23 cellular contexts compared by ENCODE assay signal in the genomic region with DNA sequence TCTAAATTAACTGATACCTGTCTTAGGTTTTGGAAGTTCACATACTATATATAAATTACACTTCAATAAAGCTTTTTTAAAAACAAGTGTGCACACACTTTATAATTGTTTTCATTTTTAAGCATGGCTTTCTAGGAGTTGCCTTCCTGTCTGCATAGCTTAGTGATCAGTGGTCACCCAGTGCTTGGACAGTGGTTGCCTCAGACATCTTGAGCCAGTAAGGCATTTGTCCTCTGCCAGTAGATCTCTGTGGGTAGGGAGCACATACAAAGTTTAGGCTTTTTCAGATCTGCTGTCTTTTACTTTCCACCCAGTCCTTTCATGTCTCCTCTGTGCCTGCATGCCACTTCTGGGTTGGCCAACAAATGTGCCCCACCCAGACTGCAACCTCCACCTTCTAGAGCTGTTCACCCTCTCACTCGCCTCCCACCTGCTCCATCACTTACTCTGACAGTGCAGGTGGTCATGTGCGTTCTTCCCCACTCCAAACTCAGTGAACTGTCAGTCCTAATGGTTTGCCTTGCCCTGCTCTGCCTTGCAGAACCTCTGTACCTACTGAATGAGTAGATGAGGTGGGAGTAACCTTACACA. TPM values are rescaled to one million over a fixed set of nuclear protein-coding genes. Genes with fewer than 3 reads are reported as not detected.
DNase-seq lines count a peak whose midpoint lies in the region; ATAC-seq and TF ChIP-seq lines count a peak whose summit lies in the region.
"Had no signal": no experiment of that assay in that cellular context is flagged by ENCODE, and none has a peak within 500 bp of the region (broad histone marks: within the 10 kb centered on the region; RNA-seq: fewer than 3 reads in every experiment).

No MANE protein-coding gene starts in this region.

- peaks cover 43% of the 10 kb centered on the region for H3K4me1 Mint-ChIP-seq in HFFc6 (ENCODE audit: low read depth)
- H3K4me1 Mint-ChIP-seq in activated T-cell treated with anti-CD3 and anti-CD28 coated beads, Interleukin-2, amount 50 U/mL, for 72 hours (ENCODE audit: low read depth): peaks cover 5% of the 10 kb centered on the region
- peaks cover 0 to 2% of the 10 kb centered on the region in 2 donors for H3K4me1 Mint-ChIP-seq in effector memory CD8-positive, alpha-beta T cell (ENCODE audit: low read depth in 2 of 2)

- peaks cover 11% of the 10 kb centered on the region for H3K36me3 ChIP-seq in osteoblast (ENCODE audit: insufficient read depth, low read length)
- H3K36me3 ChIP-seq: cardiac muscle cell, HAP-1, lower lobe of right lung, right atrium auricular region, transverse colon had no signal

- peaks cover 4% of the 10 kb centered on the region for H3K9me3 Mint-ChIP-seq in HFFc6
- peaks cover 0 to 1% of the 10 kb centered on the region in 2 donors for H3K9me3 Mint-ChIP-seq in activated T-cell treated with anti-CD3 and anti-CD28 coated beads, Interleukin-2, amount 50 U/mL, for 72 hours
- H3K9me3 Mint-ChIP-seq in effector memory CD8-positive, alpha-beta T cell: no peaks in the 10 kb centered on the region
- H3K9me3 Mint-ChIP-seq: dendritic cell treated with granulocyte-macrophage colony-stimulating factor and Interleukin-4, amounts not matched to agents 40 ng/mL and 50 ng/mL, for 4 days had no signal

- DNase-seq in AG08396 (ENCODE audit: low spot score) (peak; percentile 27), HFFc6 (peak; percentile 5), kidney tubule cell (ENCODE audit: low spot score) (peak; percentile 16), osteoblast (ENCODE audit: insufficient read length, low spot score, missing footprints) (peak; percentile 73), GM19238 (ENCODE audit: insufficient read length, low spot score) (no peak), HUDEP-2 (lab: John Stamatoyannopoulos, UW; ENCODE audit: unreplicated experiment in 76 of 76) (no peak)
- no peak for DNase-seq in activated T-cell treated with anti-CD3 and anti-CD28 coated beads, Interleukin-2, amount 50 U/mL, for 72 hours
- no peak for DNase-seq in effector memory CD8-positive, alpha-beta T cell
- DNase-seq: activated CD8-positive, alpha-beta T cell treated with anti-CD3 and anti-CD28 coated beads, Interleukin-2, amount 10 ng/mL, durations not matched to agents 7 days and 5 days; activated naive CD4-positive, alpha-beta T cell; amygdala; C1 segment of cervical spinal cord; heart left ventricle; lower lobe of right lung; NCI-H748 treated with DMSO at 0.1 percent for 48 hours; stomach; transverse colon had no signal

- no peak overlapping the region for H3K4me3 Mint-ChIP-seq in HFFc6
- H3K4me3 Mint-ChIP-seq in activated T-cell treated with anti-CD3 and anti-CD28 coated beads, Interleukin-2, amount 50 U/mL, for 72 hours: no peak overlapping the region
- H3K4me3 Mint-ChIP-seq in effector memory CD8-positive, alpha-beta T cell: no peak overlapping the region
- H3K4me3 Mint-ChIP-seq: activated CD8-positive, alpha-beta T cell treated with anti-CD3 and anti-CD28 coated beads, Interleukin-2, amount 10 ng/mL, durations not matched to agents 7 days and 5 days; dendritic cell treated with granulocyte-macrophage colony-stimulating factor and Interleukin-4, amounts not matched to agents 40 ng/mL and 50 ng/mL, for 4 days had no signal

- H3K4me1 ChIP-seq in osteoblast (ENCODE audit: insufficient read depth, low read length): peaks cover 10% of the 10 kb centered on the region
- H3K4me1 ChIP-seq: HAP-1, right atrium auricular region had no signal

- no peak overlapping the region for H3K4me3 ChIP-seq in osteoblast (ENCODE audit: insufficient read depth, low read length)
- H3K4me3 ChIP-seq: cardiac muscle cell, HAP-1, heart left ventricle, lower lobe of right lung, right atrium auricular region, stomach, transverse colon had no signal

- H2AFZ ChIP-seq in osteoblast (ENCODE audit: low read length): no peak overlapping the region

- H4K20me1 ChIP-seq in osteoblast (ENCODE audit: insufficient read depth, low read length): peaks cover 44% of the 10 kb centered on the region

- H3K27me3 Mint-ChIP-seq in HFFc6 (ENCODE audit: insufficient read depth): no peaks in the 10 kb centered on the region
- H3K27me3 Mint-ChIP-seq in activated T-cell treated with anti-CD3 and anti-CD28 coated beads, Interleukin-2, amount 50 U/mL, for 72 hours (ENCODE audit: low read depth): no peaks in the 10 kb centered on the region
- peaks cover 8 to 9% of the 10 kb centered on the region in 2 donors for H3K27me3 Mint-ChIP-seq in effector memory CD8-positive, alpha-beta T cell
- H3K27me3 Mint-ChIP-seq: dendritic cell treated with granulocyte-macrophage colony-stimulating factor and Interleukin-4, amounts not matched to agents 40 ng/mL and 50 ng/mL, for 4 days had no signal

- ATAC-seq in activated T-cell treated with anti-CD3 and anti-CD28 coated beads, Interleukin-2, amount 50 U/mL, for 72 hours (replicated peaks in 1 of 2): no peak
- ATAC-seq in effector memory CD8-positive, alpha-beta T cell (replicated peaks): no peak
- ATAC-seq: activated CD8-positive, alpha-beta T cell treated with anti-CD3 and anti-CD28 coated beads, Interleukin-2, amount 10 ng/mL, durations not matched to agents 7 days and 5 days; heart left ventricle; lower lobe of right lung had no signal

- peaks cover 80% of the 10 kb centered on the region for H3K79me2 ChIP-seq in osteoblast (ENCODE audit: insufficient read depth, low read length)

- no peaks in the 10 kb centered on the region for H3K9me3 ChIP-seq in osteoblast (ENCODE audit: low read depth, low read length)
- H3K9me3 ChIP-seq: right atrium auricular region, transverse colon had no signal

- H3K27me3 ChIP-seq in osteoblast (ENCODE audit: insufficient read depth, low read length): no peaks in the 10 kb centered on the region
- H3K27me3 ChIP-seq: cardiac muscle cell, heart left ventricle, right atrium auricular region, stomach, transverse colon had no signal

- peaks cover 31% of the 10 kb centered on the region for H3K36me3 Mint-ChIP-seq in HFFc6 (ENCODE audit: low read depth)
- H3K36me3 Mint-ChIP-seq in activated T-cell treated with anti-CD3 and anti-CD28 coated beads, Interleukin-2, amount 50 U/mL, for 72 hours (ENCODE audit: insufficient read depth in 2 of 2): peaks cover 0 to 2% of the 10 kb centered on the region in 2 donors
- no peaks in the 10 kb centered on the region for H3K36me3 Mint-ChIP-seq in effector memory CD8-positive, alpha-beta T cell (ENCODE audit: insufficient read depth)

- H3K27ac ChIP-seq in osteoblast (ENCODE audit: low read depth, low read length): no peak overlapping the region
- H3K27ac ChIP-seq: cardiac muscle cell, heart left ventricle, KMS-11, lower lobe of right lung, right atrium auricular region, RWPE1 had no signal

- H3K27ac Mint-ChIP-seq in HFFc6: no peak overlapping the region
- no peak overlapping the region for H3K27ac Mint-ChIP-seq in activated T-cell treated with anti-CD3 and anti-CD28 coated beads, Interleukin-2, amount 50 U/mL, for 72 hours
- no peak overlapping the region for H3K27ac Mint-ChIP-seq in effector memory CD8-positive, alpha-beta T cell
- H3K27ac Mint-ChIP-seq: activated CD8-positive, alpha-beta T cell treated with anti-CD3 and anti-CD28 coated beads, Interleukin-2, amount 10 ng/mL, durations not matched to agents 7 days and 5 days; dendritic cell treated with granulocyte-macrophage colony-stimulating factor and Interleukin-4, amounts not matched to agents 40 ng/mL and 50 ng/mL, for 4 days had no signal

- no peak for TF ChIP-seq CTCF in HFFc6 (IDR thresholded peaks at IDR 0.05)
- TF ChIP-seq CTCF in osteoblast (IDR thresholded peaks at IDR 0.05; ENCODE audit: extremely low read depth, low read depth, low read length): no peak

- no peak overlapping the region for H3K4me2 ChIP-seq in osteoblast (ENCODE audit: insufficient read depth, low read length)
- H3K4me2 ChIP-seq: KMS-11 had no signal

RNA-seq across cellular contexts. Expression of gene TPST1, which starts 31.7 kb away (rescaled TPM):
- 10 to 100 TPM; 21.7 to 36.1 (median 29.2) TPM for total RNA-seq in HFFc6 (2021; fragmentation: NEBNext Ultra II Directional; extraction: Animal tissue kit (Norgen Biotek cat#: 25700))
- 137 and 174 TPM in 2 replicates for total RNA-seq in osteoblast
- total RNA-seq in activated T-cell treated with anti-CD3 and anti-CD28 coated beads, Interleukin-2, amount 50 U/mL, for 72 hours: 1 to 10 TPM; 2.1 to 2.3 TPM

Comparison
In these comparisons a context has a peak if more than half of its experiments do, and no peak if none do; other contexts are left out.
1. DNase-seq: peak in AG08396 (single experiment), HFFc6 (single experiment), kidney tubule cell (single experiment) and osteoblast (single experiment); none in GM19238 (single experiment), activated T-cell treated with anti-CD3 and anti-CD28 coated beads, Interleukin-2, amount 50 U/mL, for 72 hours (0 of 2), HUDEP-2 (0 of 76) and effector memory CD8-positive, alpha-beta T cell (0 of 3).
2. RNA of gene TPST1, which starts 31.7 kb away (total RNA-seq): 137 to 174 TPM in osteoblast and 21.7 to 36.1 TPM in HFFc6; 2.1 to 2.3 TPM in activated T-cell treated with anti-CD3 and anti-CD28 coated beads, Interleukin-2, amount 50 U/mL, for 72 hours; every median in the first group is over 4 times any median in the second.